In the genomic region with DNA sequence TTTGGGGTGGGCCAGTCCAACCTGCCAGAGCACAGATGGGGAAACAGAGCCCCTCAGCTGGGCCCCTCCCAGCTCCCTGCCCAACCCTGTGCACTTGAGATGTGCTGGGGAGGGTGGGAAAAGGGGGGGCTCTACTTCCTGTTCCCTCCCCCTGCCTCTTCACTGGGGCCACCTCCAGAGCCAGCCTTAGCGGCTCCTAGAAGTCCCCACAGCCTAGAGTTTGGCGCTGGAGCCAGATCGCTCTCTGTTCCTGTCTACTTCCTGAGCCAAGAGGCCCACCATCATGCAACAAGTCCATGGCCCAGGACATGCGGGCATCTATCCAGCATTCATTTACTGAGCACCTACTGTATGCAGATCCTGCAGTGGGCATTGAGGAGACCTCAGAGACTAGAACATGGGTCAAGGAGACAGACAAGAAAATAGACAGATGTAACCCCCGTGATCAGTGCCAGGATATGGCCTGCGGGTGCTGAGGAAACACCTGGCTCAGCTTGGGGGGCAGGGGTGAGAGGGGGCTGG, we compare ENCODE assay signal across 19 cellular contexts.
DNase-seq lines count a peak whose midpoint lies in the region; ATAC-seq and TF ChIP-seq lines count a peak whose summit lies in the region.
"Had no signal": no experiment of that assay in that cellular context is flagged by ENCODE, and none has a peak within 500 bp of the region (broad histone marks: within the 10 kb centered on the region; RNA-seq: fewer than 3 reads in every experiment).

No MANE protein-coding gene starts in this region.

- ATAC-seq in activated CD8-positive, alpha-beta T cell treated with anti-CD3 and anti-CD28 coated beads, Interleukin-2, amount 10 ng/mL, durations not matched to agents 7 days and 5 days: no peak
- ATAC-seq in HG03175 (IDR thresholded peaks at IDR 0.05; ENCODE audit: unreplicated experiment) (no peak), GM18868 (IDR thresholded peaks at IDR 0.05; ENCODE audit: unreplicated experiment) (no peak)
- ATAC-seq: HCT116 had no signal

- POLR2A ChIA-PET in activated CD4-positive, alpha-beta T cell treated with anti-CD3 and anti-CD28 coated beads, Interleukin-2, amount 10 ng/mL, durations not matched to agents 7 days and 5 days (lab: Charles Lee): no interaction called here
- POLR2A ChIA-PET in activated CD8-positive, alpha-beta T cell treated with anti-CD3 and anti-CD28 coated beads, Interleukin-2, amount 10 ng/mL, durations not matched to agents 7 days and 5 days (lab: Charles Lee): no interaction called here

- no peak for TF ChIP-seq CTCF in Loucy (conservative IDR thresholded peaks at IDR 0.05; ENCODE audit: low read length)

- H2BK15ac ChIP-seq in neuronal stem cell (ENCODE audit: low read length): no peak overlapping the region

- H4K8ac ChIP-seq in neuronal stem cell (ENCODE audit: low read depth, low read length): no peak overlapping the region

- no peaks in the 10 kb centered on the region for H3K9me3 ChIP-seq in Loucy (ENCODE audit: insufficient read depth, low read depth, low read length)
- no peaks in the 10 kb centered on the region for H3K9me3 ChIP-seq in neuronal stem cell (replicated peaks in 1 of 2; ENCODE audit: control insufficient read depth in 2 of 2, insufficient read depth in 1 of 2, low read depth in 1 of 2, low read length in 2 of 2)

- H3K27me3 Mint-ChIP-seq in activated CD4-positive, alpha-beta T cell treated with anti-CD3 and anti-CD28 coated beads, Interleukin-2, amount 10 ng/mL, durations not matched to agents 24 days and 14 days: peaks cover 25% of the 10 kb centered on the region
- H3K27me3 Mint-ChIP-seq in activated CD4-positive, alpha-beta T cell treated with anti-CD3 and anti-CD28 coated beads, Interleukin-2, amount 10 ng/mL, durations not matched to agents 7 days and 5 days: peaks cover 26% of the 10 kb centered on the region
- peaks cover 39% of the 10 kb centered on the region for H3K27me3 Mint-ChIP-seq in activated CD8-positive, alpha-beta T cell treated with anti-CD3 and anti-CD28 coated beads, Interleukin-2, amount 10 ng/mL, durations not matched to agents 7 days and 5 days (ENCODE audit: low read depth)
- H3K27me3 Mint-ChIP-seq: B cell; CD4-positive, alpha-beta memory T cell had no signal

- no peaks in the 10 kb centered on the region for H3K79me2 ChIP-seq in Loucy (ENCODE audit: insufficient read depth, low read length)

- H3K79me1 ChIP-seq in neuronal stem cell (ENCODE audit: low read depth, low read length): no peaks in the 10 kb centered on the region

- H2BK12ac ChIP-seq in neuronal stem cell (ENCODE audit: low read length): no peak overlapping the region

- H4K20me1 ChIP-seq in Loucy (ENCODE audit: insufficient read depth, low read length, poor library complexity, severe bottlenecking): no peaks in the 10 kb centered on the region

- no CpG with 5 or more reads among the region's 6 CpGs for WGBS in neuronal stem cell (ENCODE audit: extremely low coverage in 2 of 2, insufficient read length in 2 of 2, insufficient replicate concordance in 1 of 2), 2 donors

- H3K4ac ChIP-seq in neuronal stem cell (ENCODE audit: low read length): no peak overlapping the region

- peak overlapping the region; percentile 37 for H3K27ac Mint-ChIP-seq in activated CD4-positive, alpha-beta T cell treated with anti-CD3 and anti-CD28 coated beads, Interleukin-2, amount 10 ng/mL, durations not matched to agents 24 days and 14 days
- H3K27ac Mint-ChIP-seq in activated CD4-positive, alpha-beta T cell treated with anti-CD3 and anti-CD28 coated beads, Interleukin-2, amount 10 ng/mL, durations not matched to agents 7 days and 5 days: no peak overlapping the region
- H3K27ac Mint-ChIP-seq in activated CD8-positive, alpha-beta T cell treated with anti-CD3 and anti-CD28 coated beads, Interleukin-2, amount 10 ng/mL, durations not matched to agents 7 days and 5 days: no peak overlapping the region
- H3K27ac Mint-ChIP-seq: B cell, H9, HFFc6 had no signal

- no peaks in the 10 kb centered on the region for H3K36me3 Mint-ChIP-seq in activated CD4-positive, alpha-beta T cell treated with anti-CD3 and anti-CD28 coated beads, Interleukin-2, amount 10 ng/mL, durations not matched to agents 24 days and 14 days (ENCODE audit: low read depth)
- peaks cover under 1% of the 10 kb centered on the region for H3K36me3 Mint-ChIP-seq in activated CD4-positive, alpha-beta T cell treated with anti-CD3 and anti-CD28 coated beads, Interleukin-2, amount 10 ng/mL, durations not matched to agents 7 days and 5 days (ENCODE audit: low read depth)
- H3K36me3 Mint-ChIP-seq in activated CD8-positive, alpha-beta T cell treated with anti-CD3 and anti-CD28 coated beads, Interleukin-2, amount 10 ng/mL, durations not matched to agents 7 days and 5 days (ENCODE audit: low read depth): no peaks in the 10 kb centered on the region
- H3K36me3 Mint-ChIP-seq: CD4-positive, alpha-beta memory T cell had no signal

- no peak overlapping the region for H3K9ac ChIP-seq in Loucy (ENCODE audit: low read depth, low read length, poor library complexity, severe bottlenecking)
- no peak overlapping the region for H3K9ac ChIP-seq in neuronal stem cell (ENCODE audit: low read depth, low read length, poor library complexity)

- peaks cover 13% of the 10 kb centered on the region for H3K4me1 Mint-ChIP-seq in activated CD4-positive, alpha-beta T cell treated with anti-CD3 and anti-CD28 coated beads, Interleukin-2, amount 10 ng/mL, durations not matched to agents 24 days and 14 days
- H3K4me1 Mint-ChIP-seq in activated CD4-positive, alpha-beta T cell treated with anti-CD3 and anti-CD28 coated beads, Interleukin-2, amount 10 ng/mL, durations not matched to agents 7 days and 5 days: peaks cover 15% of the 10 kb centered on the region
- H3K4me1 Mint-ChIP-seq in activated CD8-positive, alpha-beta T cell treated with anti-CD3 and anti-CD28 coated beads, Interleukin-2, amount 10 ng/mL, durations not matched to agents 7 days and 5 days (ENCODE audit: low read depth): peaks cover 16% of the 10 kb centered on the region
- H3K4me1 Mint-ChIP-seq: B cell had no signal

- H3K14ac ChIP-seq in neuronal stem cell (ENCODE audit: low read length): no peak overlapping the region

- no peaks in the 10 kb centered on the region for H3K36me3 ChIP-seq in Loucy (ENCODE audit: insufficient read depth, low read length)
- H3K36me3 ChIP-seq in neuronal stem cell (replicated peaks in 1 of 2; ENCODE audit: control insufficient read depth in 2 of 2, insufficient read depth in 2 of 2, low read length in 2 of 2): no peaks in the 10 kb centered on the region

- DNase-seq in activated CD4-positive, alpha-beta T cell treated with anti-CD3 and anti-CD28 coated beads, Interleukin-2, amount 10 ng/mL, durations not matched to agents 24 days and 14 days: no peak
- no peak for DNase-seq in activated CD4-positive, alpha-beta T cell treated with anti-CD3 and anti-CD28 coated beads, Interleukin-2, amount 10 ng/mL, durations not matched to agents 7 days and 5 days
- no peak for DNase-seq in neuronal stem cell (ENCODE audit: low spot score)
- DNase-seq in activated CD8-positive, alpha-beta T cell treated with anti-CD3 and anti-CD28 coated beads, Interleukin-2, amount 10 ng/mL, durations not matched to agents 7 days and 5 days: no peak
- DNase-seq: C1 segment of cervical spinal cord; Calu3; CD4-positive, alpha-beta memory T cell; COR-L47; DMS53; DMS79 treated with DMSO at 0.1 percent for 48 hours; H9; HFFc6 had no signal

- H2BK5ac ChIP-seq in neuronal stem cell (ENCODE audit: low read length): peak overlapping the region; percentile 55

- H3F3A ChIP-seq in Loucy (ENCODE audit: low read depth): no peaks in the 10 kb centered on the region

- no peak overlapping the region for H4K91ac ChIP-seq in neuronal stem cell (ENCODE audit: low read depth, low read length, poor library complexity)

- no peaks in the 10 kb centered on the region for H3K9me2 ChIP-seq in Loucy (replicated peaks; ENCODE audit: low read depth, low read length)

- H2BK120ac ChIP-seq in neuronal stem cell (ENCODE audit: low read depth, low read length): no peak overlapping the region

- no peak overlapping the region for H2AK5ac ChIP-seq in neuronal stem cell (ENCODE audit: low read depth, low read length)

- H2AFZ ChIP-seq in Loucy (ENCODE audit: low read length): no peak overlapping the region
- H2AFZ ChIP-seq in neuronal stem cell (ENCODE audit: low read length): no peak overlapping the region
- H2AFZ ChIP-seq: GM23338 had no signal

- H3K4me1 ChIP-seq in Loucy (ENCODE audit: insufficient read depth, low read length, poor library complexity, severe bottlenecking) (peaks cover 15% of the 10 kb centered on the region), neuronal stem cell (ENCODE audit: control insufficient read depth in 2 of 2, insufficient read depth in 1 of 2, low read depth in 1 of 2, low read length in 2 of 2) (peaks cover 0 to 12% of the 10 kb centered on the region in 2 donors)

- H3K18ac ChIP-seq in neuronal stem cell (ENCODE audit: low read length): no peak overlapping the region

- peak overlapping the region; percentile 43 for H3K4me2 ChIP-seq in Loucy (ENCODE audit: low read depth, low read length, poor library complexity, severe bottlenecking)
- no peak overlapping the region for H3K4me2 ChIP-seq in neuronal stem cell (ENCODE audit: insufficient read depth, low read length, poor library complexity, severe bottlenecking)
- H3K4me2 ChIP-seq: GM23338 had no signal

- H3K4me3 ChIP-seq in Loucy (ENCODE audit: low read length, poor library complexity, severe bottlenecking): no peak overlapping the region
- H3K4me3 ChIP-seq in neuronal stem cell (ENCODE audit: low read length in 2 of 2): no peak overlapping the region
- H3K4me3 ChIP-seq: GM23338 had no signal

- no peak overlapping the region for H3K23ac ChIP-seq in neuronal stem cell (ENCODE audit: low read depth, low read length, poor library complexity)

- CTCF ChIA-PET in activated CD4-positive, alpha-beta T cell treated with anti-CD3 and anti-CD28 coated beads, Interleukin-2, amount 10 ng/mL, durations not matched to agents 7 days and 5 days (lab: Charles Lee): interaction anchor here (0.8 to 1.9 kb wide), 5 partner anchors 9 to 158 kb away, joined by 3 to 4 read pairs (median 4); a partner anchor contains a TSS
- CTCF ChIA-PET in activated CD8-positive, alpha-beta T cell treated with anti-CD3 and anti-CD28 coated beads, Interleukin-2, amount 10 ng/mL, durations not matched to agents 7 days and 5 days (lab: Charles Lee): interaction anchor here (1.3 to 2.5 kb wide), 2 partner anchors 11 to 13 kb away, joined by 5 to 14 read pairs; no protein-coding TSS in a partner anchor

- H3K27me3 ChIP-seq in Loucy (ENCODE audit: insufficient read depth, low read length, poor library complexity, severe bottlenecking) (no peaks in the 10 kb centered on the region), neuronal stem cell (ENCODE audit: control insufficient read depth in 3 of 3, insufficient read depth in 3 of 3, low read depth in 1 of 3, low read length in 3 of 3) (peaks cover 0 to 11% (median 0%) of the 10 kb centered on the region in 3 experiments)

- H3K9me3 Mint-ChIP-seq in activated CD4-positive, alpha-beta T cell treated with anti-CD3 and anti-CD28 coated beads, Interleukin-2, amount 10 ng/mL, durations not matched to agents 24 days and 14 days: no peaks in the 10 kb centered on the region
- no peaks in the 10 kb centered on the region for H3K9me3 Mint-ChIP-seq in activated CD4-positive, alpha-beta T cell treated with anti-CD3 and anti-CD28 coated beads, Interleukin-2, amount 10 ng/mL, durations not matched to agents 7 days and 5 days
- H3K9me3 Mint-ChIP-seq in activated CD8-positive, alpha-beta T cell treated with anti-CD3 and anti-CD28 coated beads, Interleukin-2, amount 10 ng/mL, durations not matched to agents 7 days and 5 days (ENCODE audit: insufficient read depth): no peaks in the 10 kb centered on the region
- H3K9me3 Mint-ChIP-seq: CD4-positive, alpha-beta memory T cell; GM23338; H9; HFFc6 had no signal

- no peak overlapping the region for H3K27ac ChIP-seq in neuronal stem cell (replicated peaks; ENCODE audit: low read length)
- H3K27ac ChIP-seq: 22Rv1 had no signal

- intact Hi-C loops in activated CD4-positive, alpha-beta T cell treated with anti-CD3 and anti-CD28 coated beads, Interleukin-2, amount 10 ng/mL, durations not matched to agents 24 days and 14 days (cut with micrococcal nuclease): no loop called here

- H3K4me3 Mint-ChIP-seq in activated CD4-positive, alpha-beta T cell treated with anti-CD3 and anti-CD28 coated beads, Interleukin-2, amount 10 ng/mL, durations not matched to agents 24 days and 14 days: no peak overlapping the region
- H3K4me3 Mint-ChIP-seq in activated CD4-positive, alpha-beta T cell treated with anti-CD3 and anti-CD28 coated beads, Interleukin-2, amount 10 ng/mL, durations not matched to agents 7 days and 5 days: no peak overlapping the region
- no peak overlapping the region for H3K4me3 Mint-ChIP-seq in activated CD8-positive, alpha-beta T cell treated with anti-CD3 and anti-CD28 coated beads, Interleukin-2, amount 10 ng/mL, durations not matched to agents 7 days and 5 days
- H3K4me3 Mint-ChIP-seq: B cell; CD4-positive, alpha-beta memory T cell; GM23338; H9; HFFc6 had no signal
